ENCODE assay signal across 8 cellular contexts in genomic region chr2:62505649-62506420, GRCh38. TPM values are rescaled to one million over a fixed set of nuclear protein-coding genes. Genes with fewer than 3 reads are reported as not detected.
DNase-seq lines count a peak whose midpoint lies in the region; ATAC-seq and TF ChIP-seq lines count a peak whose summit lies in the region.

TSS of gene TMEM17 (minus strand) at chr2:62506195. CDS start at chr2:62506129, 66 bp downstream.

- TF ChIP-seq CTCF in WTC11 (IDR thresholded peaks at IDR 0.05) (no peak), endothelial cell (IDR thresholded peaks at IDR 0.05; ENCODE audit: unreplicated experiment) (no peak)

- CTCF ChIA-PET in WTC11 (lab: Charles Lee), result interaction anchor here (1.3 to 2.0 kb wide), 4 partner anchors 37 to 194 kb away, joined by 3 to 13 read pairs (median 4); no protein-coding TSS in a partner anchor

- ATAC-seq in GM19025 (IDR thresholded peaks at IDR 0.05; ENCODE audit: low read depth, unreplicated experiment), result peak; percentile 75
- peak; percentile 79 for ATAC-seq in HG03135 (IDR thresholded peaks at IDR 0.05; ENCODE audit: unreplicated experiment)
- ATAC-seq in WTC11, result peak; percentile 92
- peak; percentile 81 for ATAC-seq in memory B cell (ENCODE audit: low read depth)

- H3K9me3 Mint-ChIP-seq in WTC11 (no peaks in the 10 kb centered on the region), endothelial cell (ENCODE audit: unreplicated experiment) (no peaks in the 10 kb centered on the region), memory B cell (no peaks in the 10 kb centered on the region)

- peaks cover 10% of the 10 kb centered on the region for H3K4me1 Mint-ChIP-seq in WTC11
- H3K4me1 Mint-ChIP-seq in endothelial cell (ENCODE audit: unreplicated experiment), result peaks cover 9% of the 10 kb centered on the region
- peaks cover 8% of the 10 kb centered on the region for H3K4me1 Mint-ChIP-seq in memory B cell

- no peaks in the 10 kb centered on the region for H3K36me3 Mint-ChIP-seq in WTC11
- no peaks in the 10 kb centered on the region for H3K36me3 Mint-ChIP-seq in endothelial cell (ENCODE audit: low read depth, unreplicated experiment)
- no peaks in the 10 kb centered on the region for H3K36me3 Mint-ChIP-seq in memory B cell

- peak; percentile 79 for DNase-seq in CD1c-positive myeloid dendritic cell (ENCODE audit: extremely low spot score)
- DNase-seq in NCI-H2171 treated with DMSO at 0.1 percent for 48 hours (lab: John Stamatoyannopoulos, UW), result peak; percentile 73
- peak; percentile 94 for DNase-seq in WTC11 (ENCODE audit: low spot score)
- peak; percentile 89 for DNase-seq in endothelial cell (ENCODE audit: low spot score)
- peak; percentile 7 to 31 for DNase-seq in memory B cell (ENCODE audit: low spot score in 2 of 2)
- peak; percentile 74 for DNase-seq in stimulated activated CD8-positive, alpha-beta memory T cell treated with anti-CD3 and anti-CD28 coated beads, Interleukin-4, amount 100 ng/mL, for 48 hours

- no peaks in the 10 kb centered on the region for H3K27me3 Mint-ChIP-seq in WTC11 (ENCODE audit: low read depth)
- H3K27me3 Mint-ChIP-seq in endothelial cell (ENCODE audit: unreplicated experiment), result peaks cover 2% of the 10 kb centered on the region
- peaks cover 5% of the 10 kb centered on the region for H3K27me3 Mint-ChIP-seq in memory B cell

- H3K4me3 Mint-ChIP-seq in WTC11 (peak within 1 kb of the TSS; percentile 78), endothelial cell (ENCODE audit: unreplicated experiment) (peak within 1 kb of the TSS; percentile 89), memory B cell (peak within 1 kb of the TSS; percentile 81)

- POLR2A ChIA-PET in WTC11 (lab: Charles Lee), result interaction anchor here (1.2 to 1.3 kb wide), 5 partner anchors 22 to 199 kb away, joined by 3 to 8 read pairs (median 5); partner anchors contain the start of gene EHBP1

- H3K27ac Mint-ChIP-seq in WTC11 (peak within 1 kb of the TSS; percentile 89), endothelial cell (ENCODE audit: unreplicated experiment) (peak within 1 kb of the TSS; percentile 86), memory B cell (no peak within 1 kb of the TSS)

TF ChIP-seq in WTC11, 78 proteins besides CTCF, POLR2A, EP300 and RAD21 (continues in another document):
- TF ChIP-seq NR3C1 (CRISPR knock-in tag; conservative IDR thresholded peaks at IDR 0.05; ENCODE audit: low read depth) (no peak; the same call in 1 of the 2 replicates), FOXP1 (CRISPR knock-in tag; IDR thresholded peaks at IDR 0.05; ENCODE audit: borderline replicate concordance) (peak; percentile 70; the same call in 1 of the 2 replicates), JAZF1 (CRISPR knock-in tag; IDR thresholded peaks at IDR 0.05) (no peak), ZNF532 (CRISPR knock-in tag; IDR thresholded peaks at IDR 0.05; ENCODE audit: borderline replicate concordance) (no peak), STAT6 (CRISPR knock-in tag; conservative IDR thresholded peaks at IDR 0.05; ENCODE audit: low read depth) (no peak), HMGXB4 (CRISPR knock-in tag; IDR thresholded peaks at IDR 0.05) (peak; percentile 78), ZNF416 (CRISPR knock-in tag; IDR thresholded peaks at IDR 0.05) (no peak), ZNF281 (CRISPR knock-in tag; IDR thresholded peaks at IDR 0.05) (peak; percentile 74; the same call in 1 of the 2 replicates), TEAD1 (CRISPR knock-in tag; IDR thresholded peaks at IDR 0.05) (no peak), TEAD4 (CRISPR knock-in tag; IDR thresholded peaks at IDR 0.05) (no peak), USF1 (CRISPR knock-in tag; IDR thresholded peaks at IDR 0.05) (no peak), ZNF219 (CRISPR knock-in tag; IDR thresholded peaks at IDR 0.05; ENCODE audit: borderline replicate concordance) (no peak), KAT7 (CRISPR knock-in tag; IDR thresholded peaks at IDR 0.05; ENCODE audit: borderline replicate concordance) (no peak)

RNA-seq across cellular contexts. Expression of gene TMEM17, which starts in this region (rescaled TPM):
- total RNA-seq in WTC11 (2021) (0.66 to 1.2 TPM (median 1.1 TPM) in 3 replicates), endothelial cell (ENCODE audit: unreplicated experiment) (1.7 TPM)

Comparison
In these comparisons a context has a peak if more than half of its experiments do, and no peak if none do; other contexts are left out.
1. Peak in every context shown above with its lines: DNase-seq and ATAC-seq.
2. DNase-seq: peak in every context shown above with its lines; median percentile 94 in WTC11; 89 in endothelial cell; 79 in CD1c-positive myeloid dendritic cell; 74 in stimulated activated CD8-positive, alpha-beta memory T cell treated with anti-CD3 and anti-CD28 coated beads, Interleukin-4, amount 100 ng/mL, for 48 hours; 73 in NCI-H2171 treated with DMSO at 0.1 percent for 48 hours; 19 in memory B cell.